17 cellular contexts compared by ENCODE assay signal in genomic region chr13:19581675-19582074, GRCh38. TPM values are rescaled to one million over a fixed set of nuclear protein-coding genes. Genes with fewer than 3 reads are reported as not detected.
DNase-seq lines count a peak whose midpoint lies in the region; ATAC-seq lines count a peak whose summit lies in the region.
"Had no signal": no experiment of that assay in that cellular context is flagged by ENCODE, and none has a peak within 500 bp of the region (broad histone marks: within the 10 kb centered on the region; RNA-seq: fewer than 3 reads in every experiment).

No MANE protein-coding gene starts in this region.

- no peaks in the 10 kb centered on the region for H3K79me1 ChIP-seq in trophoblast cell (ENCODE audit: low read length)

- H3K27ac Mint-ChIP-seq in activated naive CD4-positive, alpha-beta T cell treated with anti-CD3 and anti-CD28 coated beads for 36 hours: no peak overlapping the region
- H3K27ac Mint-ChIP-seq: H9 had no signal

- H3K79me2 ChIP-seq in trophoblast cell (ENCODE audit: control insufficient read depth, insufficient read depth, low read length, poor library complexity): no peaks in the 10 kb centered on the region

- peaks cover 2% of the 10 kb centered on the region for H3K27me3 Mint-ChIP-seq in activated naive CD4-positive, alpha-beta T cell treated with anti-CD3 and anti-CD28 coated beads for 36 hours (ENCODE audit: low read depth)

- no peak overlapping the region for H3K9ac ChIP-seq in trophoblast cell (ENCODE audit: low read length)

- H3K9me3 ChIP-seq in trophoblast cell (ENCODE audit: insufficient read depth, low read depth, low read length): peaks cover 5% of the 10 kb centered on the region
- H3K9me3 ChIP-seq: SJCRH30 had no signal

- H3K23ac ChIP-seq in trophoblast cell (ENCODE audit: low read length): peak overlapping the region; percentile 5

- CTCF ChIA-PET in activated naive CD4-positive, alpha-beta T cell treated with anti-CD3 and anti-CD28 coated beads for 36 hours (lab: Charles Lee): no interaction called here

- no peak overlapping the region for H4K91ac ChIP-seq in trophoblast cell (ENCODE audit: low read depth, low read length)

- H3K27me3 ChIP-seq in trophoblast cell (ENCODE audit: insufficient read depth, low read length): no peaks in the 10 kb centered on the region
- H3K27me3 ChIP-seq: SJCRH30 had no signal

- H2BK5ac ChIP-seq in trophoblast cell (ENCODE audit: low read depth, low read length, poor library complexity): no peak overlapping the region

- no peak overlapping the region for H3K27ac ChIP-seq in trophoblast cell (ENCODE audit: low read depth, low read length)
- H3K27ac ChIP-seq: SJCRH30 had no signal

- peaks cover 3% of the 10 kb centered on the region for H3K4me1 Mint-ChIP-seq in activated naive CD4-positive, alpha-beta T cell treated with anti-CD3 and anti-CD28 coated beads for 36 hours (ENCODE audit: low read depth)
- H3K4me1 Mint-ChIP-seq: H9 had no signal

- peaks cover 12% of the 10 kb centered on the region for H3K9me3 Mint-ChIP-seq in activated naive CD4-positive, alpha-beta T cell treated with anti-CD3 and anti-CD28 coated beads for 36 hours

- peaks cover 2% of the 10 kb centered on the region for H3K36me3 Mint-ChIP-seq in activated naive CD4-positive, alpha-beta T cell treated with anti-CD3 and anti-CD28 coated beads for 36 hours (ENCODE audit: low read depth)

- H2BK12ac ChIP-seq in trophoblast cell (ENCODE audit: low read length): no peak overlapping the region

- no peak overlapping the region for H2AK5ac ChIP-seq in trophoblast cell (ENCODE audit: low read length)

- intact Hi-C loops in activated naive CD4-positive, alpha-beta T cell treated with anti-CD3 and anti-CD28 coated beads for 36 hours (cut with micrococcal nuclease): loop anchor here (5.0 to 10.0 kb wide), 6 partner anchors 159 to 917 kb away; partner anchors contain the start of genes GJA3 and ZMYM5
- intact Hi-C loops in left colon (cut with DNase I, micrococcal nuclease): no loop called here

- no peak overlapping the region for H3K4me2 ChIP-seq in trophoblast cell (ENCODE audit: low read length)

- peak; percentile 27 for DNase-seq in activated naive CD4-positive, alpha-beta T cell treated with anti-CD3 and anti-CD28 coated beads for 36 hours
- DNase-seq in activated naive CD4-positive, alpha-beta T cell treated with anti-CD3 and anti-CD28 coated beads, Interleukin-2, amount 50 U/mL, for 16 hours: no peak
- DNase-seq in trophoblast cell: peak; percentile 44 to 68
- DNase-seq in HUDEP-2 (lab: John Stamatoyannopoulos, UW; ENCODE audit: unreplicated experiment in 76 of 76): no peak
- DNase-seq in left colon: no peak
- DNase-seq: AML-193, DMS53, H9, NCI-H1048, NCI-H146, NCI-H2081 treated with DMSO at 0.1 percent for 48 hours, NCI-H524, SJCRH30 had no signal

- H3K4me1 ChIP-seq in trophoblast cell (ENCODE audit: control insufficient read depth in 1 of 2, insufficient read depth in 2 of 2, low read length in 2 of 2): no peaks in the 10 kb centered on the region

- H3K36me3 ChIP-seq in trophoblast cell (ENCODE audit: control insufficient read depth in 1 of 2, insufficient read depth in 2 of 2, low read length in 2 of 2): no peaks in the 10 kb centered on the region
- H3K36me3 ChIP-seq: SJCRH30 had no signal

- H4K8ac ChIP-seq in trophoblast cell (ENCODE audit: low read depth, low read length): no peak overlapping the region

- no peak overlapping the region for H3K4me3 Mint-ChIP-seq in activated naive CD4-positive, alpha-beta T cell treated with anti-CD3 and anti-CD28 coated beads for 36 hours
- H3K4me3 Mint-ChIP-seq: H9 had no signal

- H3K18ac ChIP-seq in trophoblast cell (ENCODE audit: low read length): no peak overlapping the region

- H3K4ac ChIP-seq in trophoblast cell (ENCODE audit: low read depth, low read length): no peak overlapping the region

- no peak overlapping the region for H3K4me3 ChIP-seq in trophoblast cell (ENCODE audit: low read depth, low read length)
- H3K4me3 ChIP-seq: SJCRH30 had no signal

- H2BK120ac ChIP-seq in trophoblast cell (ENCODE audit: insufficient read depth, low read length, poor library complexity): no peak overlapping the region

- H4K12ac ChIP-seq in trophoblast cell (ENCODE audit: low read depth, low read length): no peak overlapping the region

- no peak overlapping the region for H3K14ac ChIP-seq in trophoblast cell (ENCODE audit: low read length)

- no peak overlapping the region for H2AFZ ChIP-seq in trophoblast cell (ENCODE audit: insufficient read depth, low read length, poor library complexity)

- ATAC-seq in GM19351 (IDR thresholded peaks at IDR 0.05; ENCODE audit: unreplicated experiment) (peak; percentile 74), HG02981 (IDR thresholded peaks at IDR 0.05; ENCODE audit: unreplicated experiment) (peak; percentile 51), left colon (no peak)

RNA-seq across cellular contexts. Expression of gene TPTE2, which starts 20.3 kb away (rescaled TPM):
- total RNA-seq in activated naive CD4-positive, alpha-beta T cell treated with anti-CD3 and anti-CD28 coated beads for 36 hours: not detected
- 0.07 and 0.10 TPM in 2 replicates for polyA plus RNA-seq in trophoblast cell (2013)
- total RNA-seq in left colon: not detected
- total RNA-seq: H9, HT1080, RPMI7951, SJCRH30 had no signal

RNA-seq across cellular contexts. Expression of gene MPHOSPH8, which starts 51.8 kb away (rescaled TPM):
- 10 to 100 TPM; 20.6 to 21.5 TPM for total RNA-seq in activated naive CD4-positive, alpha-beta T cell treated with anti-CD3 and anti-CD28 coated beads for 36 hours
- polyA plus RNA-seq in trophoblast cell (2013): 28.2 and 28.5 TPM in 2 replicates
- total RNA-seq in left colon: 10 to 100 TPM; 25.3 to 27.9 TPM

Comparison
In these comparisons a context has a peak if more than half of its experiments do, and no peak if none do; other contexts are left out.
1. DNase-seq: peak in activated naive CD4-positive, alpha-beta T cell treated with anti-CD3 and anti-CD28 coated beads for 36 hours (single experiment) and trophoblast cell (2 of 2); none in activated naive CD4-positive, alpha-beta T cell treated with anti-CD3 and anti-CD28 coated beads, Interleukin-2, amount 50 U/mL, for 16 hours (single experiment), HUDEP-2 (0 of 76) and left colon (0 of 2).